Comparison of ENCODE assay signal across 8 cellular contexts in genomic region chr3:12994607-12995388, GRCh38.
DNase-seq lines count a peak whose midpoint lies in the region; FAIRE-seq and TF ChIP-seq lines count a peak whose summit lies in the region.

No MANE protein-coding gene starts in this region.

- H3K27me3 ChIP-seq in GM06990 (replicated peaks; ENCODE audit: control insufficient read depth, insufficient read depth, low read length) (no peaks in the 10 kb centered on the region), right atrium auricular region (no peaks in the 10 kb centered on the region)

- H3K27ac ChIP-seq in right atrium auricular region, result peak overlapping the region; percentile 93 to 98

- no peaks in the 10 kb centered on the region for H3K9me3 ChIP-seq in right atrium auricular region

- H3K4me1 ChIP-seq in right atrium auricular region, result peaks cover 0 to 49% of the 10 kb centered on the region in 2 donors

- H3K36me3 ChIP-seq in GM06990 (ENCODE audit: control insufficient read depth, insufficient read depth, low read length), result peaks cover 3% of the 10 kb centered on the region; the same call in 1 of the 2 replicates
- H3K36me3 ChIP-seq in right atrium auricular region, result no peaks in the 10 kb centered on the region

- H3K4me3 ChIP-seq in GM06990 (replicated peaks; ENCODE audit: low read depth, low read length) (peak overlapping the region; percentile 78), right atrium auricular region (peak overlapping the region; percentile 77 to 78)

- peak; percentile 89 for DNase-seq in GM06990 (ENCODE audit: extremely low read depth, insufficient read length)
- DNase-seq in GOT3 (lab: John Stamatoyannopoulos, UW), result peak; percentile 76
- DNase-seq in SW480 (ENCODE audit: low spot score), result peak; percentile 86
- DNase-seq in amniotic epithelial cell (ENCODE audit: low read depth), result peak; percentile 67
- DNase-seq in right atrium auricular region (ENCODE audit: low spot score), result peak; percentile 88
- peak; percentile 36 for DNase-seq in pulmonary artery endothelial cell (ENCODE audit: low read depth, low spot score)
- peak; percentile 95 for DNase-seq in urothelium cell line (ENCODE audit: low spot score)

- peak; percentile 77 for TF ChIP-seq CTCF in GM06990 (IDR thresholded peaks at IDR 0.05; ENCODE audit: insufficient read depth, low read length, poor library complexity, severe bottlenecking)
- TF ChIP-seq CTCF in LNCAP (IDR thresholded peaks at IDR 0.05), result peak; percentile 91
- peak; percentile 87 to 96 for TF ChIP-seq CTCF in right atrium auricular region (IDR thresholded peaks at IDR 0.05)

- FAIRE-seq in urothelium cell line (lab: Jason Lieb, UNC), result peak; percentile 48

Comparison
In these comparisons a context has a peak if more than half of its experiments do, and no peak if none do; other contexts are left out.
1. Peak in every context shown above with its lines: DNase-seq, H3K4me3 ChIP-seq and H3K27ac ChIP-seq.
2. DNase-seq: peak in every context shown above with its lines; median percentile 95 in urothelium cell line; 89 in GM06990; 88 in right atrium auricular region; 86 in SW480; 76 in GOT3; 67 in amniotic epithelial cell; 36 in pulmonary artery endothelial cell.